In the genomic region with DNA sequence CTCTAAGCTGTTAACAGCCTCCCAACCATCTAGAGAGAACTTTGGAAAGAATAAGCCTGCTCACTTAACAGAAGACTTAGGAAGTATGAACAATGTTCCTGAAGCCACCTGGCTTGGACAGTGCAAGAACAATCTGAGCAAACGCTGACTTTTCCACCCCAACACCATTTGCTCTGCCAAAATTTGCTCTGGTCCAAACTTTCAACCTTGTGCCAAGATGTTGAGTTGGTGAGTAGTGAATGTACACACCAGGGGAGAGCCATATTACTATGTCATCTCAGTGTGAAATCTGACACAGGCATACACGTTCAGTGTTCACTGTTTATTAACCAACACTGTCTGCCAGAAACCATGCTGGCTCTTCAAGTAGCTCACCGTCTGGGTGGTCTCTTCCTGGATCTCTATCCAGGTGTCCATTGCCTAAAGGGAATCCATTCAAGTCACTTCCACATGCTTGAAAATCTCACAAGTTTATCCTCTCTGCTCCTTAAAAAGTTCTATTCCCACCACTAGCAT, we compare ENCODE assay signal across 11 cellular contexts.
DNase-seq lines count a peak whose midpoint lies in the region; ATAC-seq, FAIRE-seq and TF ChIP-seq lines count a peak whose summit lies in the region.
"Had no signal": no experiment of that assay in that cellular context is flagged by ENCODE, and none has a peak within 500 bp of the region (broad histone marks: within the 10 kb centered on the region; RNA-seq: fewer than 3 reads in every experiment).

No MANE protein-coding gene starts in this region.

- peaks cover 45 to 49% of the 10 kb centered on the region in 2 donors for H3K4me1 Mint-ChIP-seq in effector memory CD8-positive, alpha-beta T cell (ENCODE audit: low read depth in 2 of 2)

- TF ChIP-seq CTCF in brain microvascular endothelial cell (IDR thresholded peaks at IDR 0.05; ENCODE audit: low read depth, low read length, missing control alignments), result no peak

- no peak for FAIRE-seq in RCC 7860 (lab: Jason Lieb, UNC)

- H3K27ac ChIP-seq in BLaER1, result peak overlapping the region; percentile 96
- H3K27ac ChIP-seq in brain microvascular endothelial cell, result no peak overlapping the region
- H3K27ac ChIP-seq: epithelial cell of prostate, thoracic aorta had no signal

- H3K4me3 ChIP-seq in BLaER1, result no peak overlapping the region
- no peak overlapping the region for H3K4me3 ChIP-seq in brain microvascular endothelial cell (ENCODE audit: low read depth, low read length)
- H3K4me3 ChIP-seq: heart right ventricle, thoracic aorta had no signal

- no peak overlapping the region for H3K9ac ChIP-seq in BLaER1

- peak; percentile 8 for DNase-seq in COLO668 (lab: John Stamatoyannopoulos, UW; ENCODE audit: unreplicated experiment)
- peak; percentile 85 for DNase-seq in NCI-H2196 (lab: John Stamatoyannopoulos, UW; ENCODE audit: unreplicated experiment)
- no peak for DNase-seq in effector memory CD8-positive, alpha-beta T cell
- no peak for DNase-seq in SKM-1 treated with dmso at 0.1 percent for 144 hours (lab: John Stamatoyannopoulos, UW; ENCODE audit: unreplicated experiment)
- DNase-seq in NOMO-1 (lab: John Stamatoyannopoulos, UW; ENCODE audit: unreplicated experiment in 2 of 2), result no peak
- DNase-seq in brain microvascular endothelial cell, result no peak
- no peak for DNase-seq in RCC 7860 (ENCODE audit: low spot score)
- DNase-seq: heart right ventricle had no signal

- H3K27me3 Mint-ChIP-seq in effector memory CD8-positive, alpha-beta T cell, result no peaks in the 10 kb centered on the region

- in situ Hi-C loops in brain microvascular endothelial cell (cut with HindIII; ENCODE audit: low pct_ligation_motif_present, low sequenced_read_pairs), result no loop called here

- H3K4me2 ChIP-seq in BLaER1, result peak overlapping the region; percentile 93

- H3K4me3 Mint-ChIP-seq in effector memory CD8-positive, alpha-beta T cell, result peak overlapping the region; percentile 73 to 85

- no peaks in the 10 kb centered on the region for H3K27me3 ChIP-seq in BLaER1
- no peaks in the 10 kb centered on the region for H3K27me3 ChIP-seq in brain microvascular endothelial cell (replicated peaks)
- H3K27me3 ChIP-seq: heart right ventricle had no signal

- no peaks in the 10 kb centered on the region for H4K20me1 ChIP-seq in BLaER1

- peak overlapping the region; percentile 96 to 98 for H3K27ac Mint-ChIP-seq in effector memory CD8-positive, alpha-beta T cell

- H3K9me3 ChIP-seq in BLaER1, result no peaks in the 10 kb centered on the region
- H3K9me3 ChIP-seq: heart right ventricle, thoracic aorta had no signal

- H3K36me3 ChIP-seq in BLaER1 (no peaks in the 10 kb centered on the region), brain microvascular endothelial cell (replicated peaks) (no peaks in the 10 kb centered on the region)
- H3K36me3 ChIP-seq: heart right ventricle, thoracic aorta had no signal

- no peak for ATAC-seq in effector memory CD8-positive, alpha-beta T cell (replicated peaks)

- H3K4me1 ChIP-seq in BLaER1, result peaks cover 56% of the 10 kb centered on the region

- no peaks in the 10 kb centered on the region for H3K9me3 Mint-ChIP-seq in effector memory CD8-positive, alpha-beta T cell

- H3K36me3 Mint-ChIP-seq in effector memory CD8-positive, alpha-beta T cell (ENCODE audit: insufficient read depth), result peaks cover 4% of the 10 kb centered on the region

Comparison
In these comparisons a context has a peak if more than half of its experiments do, and no peak if none do; other contexts are left out.
1. DNase-seq: peak in COLO668 (single experiment) and NCI-H2196 (single experiment); none in effector memory CD8-positive, alpha-beta T cell (0 of 3), SKM-1 treated with dmso at 0.1 percent for 144 hours (single experiment), NOMO-1 (0 of 2), brain microvascular endothelial cell (single experiment) and RCC 7860 (single experiment).